1 cellular context compared by ENCODE assay signal in the genomic region with DNA sequence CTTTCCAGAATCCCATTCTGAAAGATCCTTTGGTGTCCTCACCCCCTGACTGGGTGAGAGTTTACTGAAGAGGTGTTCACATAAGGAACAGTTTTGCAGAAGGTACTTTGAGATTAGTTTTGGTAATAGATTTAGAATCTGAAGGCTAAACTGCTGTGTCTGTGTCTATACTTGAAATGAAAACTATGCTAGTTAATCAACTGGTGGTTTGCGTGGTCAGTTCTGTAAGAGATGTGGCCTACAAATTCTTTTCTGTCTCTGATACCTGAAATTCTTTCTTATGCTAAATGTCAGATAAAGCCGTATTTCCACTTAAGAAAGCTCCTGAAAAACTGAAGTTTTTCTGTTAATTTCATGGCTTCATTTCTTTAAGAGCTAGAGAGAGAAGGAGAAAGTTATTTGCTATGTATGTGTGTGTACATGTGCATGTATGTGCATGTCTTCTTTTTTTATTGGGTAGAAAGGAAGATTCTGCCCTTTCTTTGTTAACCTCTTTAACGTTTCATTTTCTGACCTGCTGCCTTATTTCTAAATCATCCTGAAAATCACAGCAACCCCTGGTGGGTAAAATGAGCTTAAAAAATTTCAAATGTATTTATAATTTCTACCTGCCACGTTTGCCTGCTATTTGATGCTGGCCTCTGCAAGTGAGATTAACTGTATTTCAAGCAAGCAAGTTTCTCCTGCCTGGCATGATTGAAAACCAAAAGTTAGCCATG.
TF ChIP-seq lines count a peak whose summit lies in the region.

No MANE protein-coding gene starts in this region.

TF ChIP-seq in K562, 482 proteins besides CTCF, POLR2A, EP300 and RAD21:
- TF ChIP-seq, protein P1, sequence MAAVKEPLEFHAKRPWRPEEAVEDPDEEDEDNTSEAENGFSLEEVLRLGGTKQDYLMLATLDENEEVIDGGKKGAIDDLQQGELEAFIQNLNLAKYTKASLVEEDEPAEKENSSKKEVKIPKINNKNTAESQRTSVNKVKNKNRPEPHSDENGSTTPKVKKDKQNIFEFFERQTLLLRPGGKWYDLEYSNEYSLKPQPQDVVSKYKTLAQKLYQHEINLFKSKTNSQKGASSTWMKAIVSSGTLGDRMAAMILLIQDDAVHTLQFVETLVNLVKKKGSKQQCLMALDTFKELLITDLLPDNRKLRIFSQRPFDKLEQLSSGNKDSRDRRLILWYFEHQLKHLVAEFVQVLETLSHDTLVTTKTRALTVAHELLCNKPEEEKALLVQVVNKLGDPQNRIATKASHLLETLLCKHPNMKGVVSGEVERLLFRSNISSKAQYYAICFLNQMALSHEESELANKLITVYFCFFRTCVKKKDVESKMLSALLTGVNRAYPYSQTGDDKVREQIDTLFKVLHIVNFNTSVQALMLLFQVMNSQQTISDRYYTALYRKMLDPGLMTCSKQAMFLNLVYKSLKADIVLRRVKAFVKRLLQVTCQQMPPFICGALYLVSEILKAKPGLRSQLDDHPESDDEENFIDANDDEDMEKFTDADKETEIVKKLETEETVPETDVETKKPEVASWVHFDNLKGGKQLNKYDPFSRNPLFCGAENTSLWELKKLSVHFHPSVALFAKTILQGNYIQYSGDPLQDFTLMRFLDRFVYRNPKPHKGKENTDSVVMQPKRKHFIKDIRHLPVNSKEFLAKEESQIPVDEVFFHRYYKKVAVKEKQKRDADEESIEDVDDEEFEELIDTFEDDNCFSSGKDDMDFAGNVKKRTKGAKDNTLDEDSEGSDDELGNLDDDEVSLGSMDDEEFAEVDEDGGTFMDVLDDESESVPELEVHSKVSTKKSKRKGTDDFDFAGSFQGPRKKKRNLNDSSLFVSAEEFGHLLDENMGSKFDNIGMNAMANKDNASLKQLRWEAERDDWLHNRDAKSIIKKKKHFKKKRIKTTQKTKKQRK (IDR thresholded peaks at IDR 0.05; ENCODE audit: borderline replicate concordance, low read depth, low read length), result no peak
- TF ChIP-seq FOXA1 (IDR thresholded peaks at IDR 0.05; ENCODE audit: borderline replicate concordance) (no peak), ZNF79 (CRISPR knock-in tag; IDR thresholded peaks at IDR 0.05; ENCODE audit: low read depth) (no peak), FIP1L1 (IDR thresholded peaks at IDR 0.05; ENCODE audit: low read depth, low read length, poor library complexity, severe bottlenecking) (no peak), CHD4 (IDR thresholded peaks at IDR 0.05; ENCODE audit: insufficient read depth, insufficient replicate concordance, low read depth, low read length, poor library complexity, severe bottlenecking) (no peak), ZNF408 (CRISPR knock-in tag; IDR thresholded peaks at IDR 0.05; ENCODE audit: low read depth) (no peak)
- TF ChIP-seq, protein P2, sequence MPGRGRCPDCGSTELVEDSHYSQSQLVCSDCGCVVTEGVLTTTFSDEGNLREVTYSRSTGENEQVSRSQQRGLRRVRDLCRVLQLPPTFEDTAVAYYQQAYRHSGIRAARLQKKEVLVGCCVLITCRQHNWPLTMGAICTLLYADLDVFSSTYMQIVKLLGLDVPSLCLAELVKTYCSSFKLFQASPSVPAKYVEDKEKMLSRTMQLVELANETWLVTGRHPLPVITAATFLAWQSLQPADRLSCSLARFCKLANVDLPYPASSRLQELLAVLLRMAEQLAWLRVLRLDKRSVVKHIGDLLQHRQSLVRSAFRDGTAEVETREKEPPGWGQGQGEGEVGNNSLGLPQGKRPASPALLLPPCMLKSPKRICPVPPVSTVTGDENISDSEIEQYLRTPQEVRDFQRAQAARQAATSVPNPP (IDR thresholded peaks at IDR 0.05; ENCODE audit: borderline replicate concordance, insufficient read depth, insufficient read length), result no peak
- TF ChIP-seq, protein P3, sequence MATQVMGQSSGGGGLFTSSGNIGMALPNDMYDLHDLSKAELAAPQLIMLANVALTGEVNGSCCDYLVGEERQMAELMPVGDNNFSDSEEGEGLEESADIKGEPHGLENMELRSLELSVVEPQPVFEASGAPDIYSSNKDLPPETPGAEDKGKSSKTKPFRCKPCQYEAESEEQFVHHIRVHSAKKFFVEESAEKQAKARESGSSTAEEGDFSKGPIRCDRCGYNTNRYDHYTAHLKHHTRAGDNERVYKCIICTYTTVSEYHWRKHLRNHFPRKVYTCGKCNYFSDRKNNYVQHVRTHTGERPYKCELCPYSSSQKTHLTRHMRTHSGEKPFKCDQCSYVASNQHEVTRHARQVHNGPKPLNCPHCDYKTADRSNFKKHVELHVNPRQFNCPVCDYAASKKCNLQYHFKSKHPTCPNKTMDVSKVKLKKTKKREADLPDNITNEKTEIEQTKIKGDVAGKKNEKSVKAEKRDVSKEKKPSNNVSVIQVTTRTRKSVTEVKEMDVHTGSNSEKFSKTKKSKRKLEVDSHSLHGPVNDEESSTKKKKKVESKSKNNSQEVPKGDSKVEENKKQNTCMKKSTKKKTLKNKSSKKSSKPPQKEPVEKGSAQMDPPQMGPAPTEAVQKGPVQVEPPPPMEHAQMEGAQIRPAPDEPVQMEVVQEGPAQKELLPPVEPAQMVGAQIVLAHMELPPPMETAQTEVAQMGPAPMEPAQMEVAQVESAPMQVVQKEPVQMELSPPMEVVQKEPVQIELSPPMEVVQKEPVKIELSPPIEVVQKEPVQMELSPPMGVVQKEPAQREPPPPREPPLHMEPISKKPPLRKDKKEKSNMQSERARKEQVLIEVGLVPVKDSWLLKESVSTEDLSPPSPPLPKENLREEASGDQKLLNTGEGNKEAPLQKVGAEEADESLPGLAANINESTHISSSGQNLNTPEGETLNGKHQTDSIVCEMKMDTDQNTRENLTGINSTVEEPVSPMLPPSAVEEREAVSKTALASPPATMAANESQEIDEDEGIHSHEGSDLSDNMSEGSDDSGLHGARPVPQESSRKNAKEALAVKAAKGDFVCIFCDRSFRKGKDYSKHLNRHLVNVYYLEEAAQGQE (CRISPR knock-in tag; IDR thresholded peaks at IDR 0.05; ENCODE audit: low read depth), result no peak
- TF ChIP-seq, protein P4, sequence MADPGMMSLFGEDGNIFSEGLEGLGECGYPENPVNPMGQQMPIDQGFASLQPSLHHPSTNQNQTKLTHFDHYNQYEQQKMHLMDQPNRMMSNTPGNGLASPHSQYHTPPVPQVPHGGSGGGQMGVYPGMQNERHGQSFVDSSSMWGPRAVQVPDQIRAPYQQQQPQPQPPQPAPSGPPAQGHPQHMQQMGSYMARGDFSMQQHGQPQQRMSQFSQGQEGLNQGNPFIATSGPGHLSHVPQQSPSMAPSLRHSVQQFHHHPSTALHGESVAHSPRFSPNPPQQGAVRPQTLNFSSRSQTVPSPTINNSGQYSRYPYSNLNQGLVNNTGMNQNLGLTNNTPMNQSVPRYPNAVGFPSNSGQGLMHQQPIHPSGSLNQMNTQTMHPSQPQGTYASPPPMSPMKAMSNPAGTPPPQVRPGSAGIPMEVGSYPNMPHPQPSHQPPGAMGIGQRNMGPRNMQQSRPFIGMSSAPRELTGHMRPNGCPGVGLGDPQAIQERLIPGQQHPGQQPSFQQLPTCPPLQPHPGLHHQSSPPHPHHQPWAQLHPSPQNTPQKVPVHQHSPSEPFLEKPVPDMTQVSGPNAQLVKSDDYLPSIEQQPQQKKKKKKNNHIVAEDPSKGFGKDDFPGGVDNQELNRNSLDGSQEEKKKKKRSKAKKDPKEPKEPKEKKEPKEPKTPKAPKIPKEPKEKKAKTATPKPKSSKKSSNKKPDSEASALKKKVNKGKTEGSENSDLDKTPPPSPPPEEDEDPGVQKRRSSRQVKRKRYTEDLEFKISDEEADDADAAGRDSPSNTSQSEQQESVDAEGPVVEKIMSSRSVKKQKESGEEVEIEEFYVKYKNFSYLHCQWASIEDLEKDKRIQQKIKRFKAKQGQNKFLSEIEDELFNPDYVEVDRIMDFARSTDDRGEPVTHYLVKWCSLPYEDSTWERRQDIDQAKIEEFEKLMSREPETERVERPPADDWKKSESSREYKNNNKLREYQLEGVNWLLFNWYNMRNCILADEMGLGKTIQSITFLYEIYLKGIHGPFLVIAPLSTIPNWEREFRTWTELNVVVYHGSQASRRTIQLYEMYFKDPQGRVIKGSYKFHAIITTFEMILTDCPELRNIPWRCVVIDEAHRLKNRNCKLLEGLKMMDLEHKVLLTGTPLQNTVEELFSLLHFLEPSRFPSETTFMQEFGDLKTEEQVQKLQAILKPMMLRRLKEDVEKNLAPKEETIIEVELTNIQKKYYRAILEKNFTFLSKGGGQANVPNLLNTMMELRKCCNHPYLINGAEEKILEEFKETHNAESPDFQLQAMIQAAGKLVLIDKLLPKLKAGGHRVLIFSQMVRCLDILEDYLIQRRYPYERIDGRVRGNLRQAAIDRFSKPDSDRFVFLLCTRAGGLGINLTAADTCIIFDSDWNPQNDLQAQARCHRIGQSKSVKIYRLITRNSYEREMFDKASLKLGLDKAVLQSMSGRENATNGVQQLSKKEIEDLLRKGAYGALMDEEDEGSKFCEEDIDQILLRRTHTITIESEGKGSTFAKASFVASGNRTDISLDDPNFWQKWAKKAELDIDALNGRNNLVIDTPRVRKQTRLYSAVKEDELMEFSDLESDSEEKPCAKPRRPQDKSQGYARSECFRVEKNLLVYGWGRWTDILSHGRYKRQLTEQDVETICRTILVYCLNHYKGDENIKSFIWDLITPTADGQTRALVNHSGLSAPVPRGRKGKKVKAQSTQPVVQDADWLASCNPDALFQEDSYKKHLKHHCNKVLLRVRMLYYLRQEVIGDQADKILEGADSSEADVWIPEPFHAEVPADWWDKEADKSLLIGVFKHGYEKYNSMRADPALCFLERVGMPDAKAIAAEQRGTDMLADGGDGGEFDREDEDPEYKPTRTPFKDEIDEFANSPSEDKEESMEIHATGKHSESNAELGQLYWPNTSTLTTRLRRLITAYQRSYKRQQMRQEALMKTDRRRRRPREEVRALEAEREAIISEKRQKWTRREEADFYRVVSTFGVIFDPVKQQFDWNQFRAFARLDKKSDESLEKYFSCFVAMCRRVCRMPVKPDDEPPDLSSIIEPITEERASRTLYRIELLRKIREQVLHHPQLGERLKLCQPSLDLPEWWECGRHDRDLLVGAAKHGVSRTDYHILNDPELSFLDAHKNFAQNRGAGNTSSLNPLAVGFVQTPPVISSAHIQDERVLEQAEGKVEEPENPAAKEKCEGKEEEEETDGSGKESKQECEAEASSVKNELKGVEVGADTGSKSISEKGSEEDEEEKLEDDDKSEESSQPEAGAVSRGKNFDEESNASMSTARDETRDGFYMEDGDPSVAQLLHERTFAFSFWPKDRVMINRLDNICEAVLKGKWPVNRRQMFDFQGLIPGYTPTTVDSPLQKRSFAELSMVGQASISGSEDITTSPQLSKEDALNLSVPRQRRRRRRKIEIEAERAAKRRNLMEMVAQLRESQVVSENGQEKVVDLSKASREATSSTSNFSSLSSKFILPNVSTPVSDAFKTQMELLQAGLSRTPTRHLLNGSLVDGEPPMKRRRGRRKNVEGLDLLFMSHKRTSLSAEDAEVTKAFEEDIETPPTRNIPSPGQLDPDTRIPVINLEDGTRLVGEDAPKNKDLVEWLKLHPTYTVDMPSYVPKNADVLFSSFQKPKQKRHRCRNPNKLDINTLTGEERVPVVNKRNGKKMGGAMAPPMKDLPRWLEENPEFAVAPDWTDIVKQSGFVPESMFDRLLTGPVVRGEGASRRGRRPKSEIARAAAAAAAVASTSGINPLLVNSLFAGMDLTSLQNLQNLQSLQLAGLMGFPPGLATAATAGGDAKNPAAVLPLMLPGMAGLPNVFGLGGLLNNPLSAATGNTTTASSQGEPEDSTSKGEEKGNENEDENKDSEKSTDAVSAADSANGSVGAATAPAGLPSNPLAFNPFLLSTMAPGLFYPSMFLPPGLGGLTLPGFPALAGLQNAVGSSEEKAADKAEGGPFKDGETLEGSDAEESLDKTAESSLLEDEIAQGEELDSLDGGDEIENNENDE (IDR thresholded peaks at IDR 0.05; ENCODE audit: low read depth, low read length), result no peak
- TF ChIP-seq, protein P5, sequence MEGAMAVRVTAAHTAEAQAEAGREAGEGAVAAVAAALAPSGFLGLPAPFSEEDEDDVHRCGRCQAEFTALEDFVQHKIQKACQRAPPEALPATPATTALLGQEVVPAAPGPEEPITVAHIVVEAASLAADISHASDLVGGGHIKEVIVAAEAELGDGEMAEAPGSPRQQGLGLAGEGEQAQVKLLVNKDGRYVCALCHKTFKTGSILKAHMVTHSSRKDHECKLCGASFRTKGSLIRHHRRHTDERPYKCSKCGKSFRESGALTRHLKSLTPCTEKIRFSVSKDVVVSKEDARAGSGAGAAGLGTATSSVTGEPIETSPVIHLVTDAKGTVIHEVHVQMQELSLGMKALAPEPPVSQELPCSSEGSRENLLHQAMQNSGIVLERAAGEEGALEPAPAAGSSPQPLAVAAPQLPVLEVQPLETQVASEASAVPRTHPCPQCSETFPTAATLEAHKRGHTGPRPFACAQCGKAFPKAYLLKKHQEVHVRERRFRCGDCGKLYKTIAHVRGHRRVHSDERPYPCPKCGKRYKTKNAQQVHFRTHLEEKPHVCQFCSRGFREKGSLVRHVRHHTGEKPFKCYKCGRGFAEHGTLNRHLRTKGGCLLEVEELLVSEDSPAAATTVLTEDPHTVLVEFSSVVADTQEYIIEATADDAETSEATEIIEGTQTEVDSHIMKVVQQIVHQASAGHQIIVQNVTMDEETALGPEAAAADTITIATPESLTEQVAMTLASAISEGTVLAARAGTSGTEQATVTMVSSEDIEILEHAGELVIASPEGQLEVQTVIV (CRISPR knock-in tag; IDR thresholded peaks at IDR 0.05; ENCODE audit: borderline replicate concordance), result no peak
